Comparison of ENCODE assay signal across 1 cellular context in genomic region chr17:50619489-50619888, GRCh38.
TF ChIP-seq lines count a peak whose summit lies in the region.

No MANE protein-coding gene starts in this region.

TF ChIP-seq in endothelial cell of umbilical vein, 7 proteins besides CTCF, POLR2A, EP300 and RAD21:
- TF ChIP-seq, protein P1, sequence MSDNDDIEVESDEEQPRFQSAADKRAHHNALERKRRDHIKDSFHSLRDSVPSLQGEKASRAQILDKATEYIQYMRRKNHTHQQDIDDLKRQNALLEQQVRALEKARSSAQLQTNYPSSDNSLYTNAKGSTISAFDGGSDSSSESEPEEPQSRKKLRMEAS (IDR thresholded peaks at IDR 0.05; ENCODE audit: insufficient read depth, insufficient read length) = no peak
